Comparison of ENCODE assay signal across 10 cellular contexts in the genomic region with DNA sequence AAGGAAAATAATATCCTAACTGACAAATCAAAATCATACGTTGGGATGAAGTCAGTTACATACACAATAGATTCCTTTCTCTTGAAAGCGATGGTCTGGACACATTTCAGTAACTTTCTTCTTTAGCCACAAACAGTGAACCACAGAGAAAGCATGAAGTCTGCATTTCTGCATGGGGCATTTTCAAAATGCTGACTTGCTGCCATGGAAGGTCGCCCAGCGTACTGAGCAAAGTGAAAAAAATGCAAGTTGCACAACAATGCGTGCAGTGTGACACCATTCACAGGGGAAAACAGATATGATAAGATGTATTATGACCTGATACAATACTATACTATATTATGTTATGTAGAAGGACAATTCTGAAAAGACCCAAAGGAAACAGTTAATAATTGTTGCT.
DNase-seq lines count a peak whose midpoint lies in the region; ATAC-seq and TF ChIP-seq lines count a peak whose summit lies in the region.
"Had no signal": no experiment of that assay in that cellular context is flagged by ENCODE, and none has a peak within 500 bp of the region (broad histone marks: within the 10 kb centered on the region; RNA-seq: fewer than 3 reads in every experiment).

No MANE protein-coding gene starts in this region.

- H3K4me1 ChIP-seq in ascending aorta (peaks cover 6 to 36% of the 10 kb centered on the region in 2 donors), left ventricle myocardium inferior (peaks cover 19% of the 10 kb centered on the region)

- ATAC-seq in HG03442 (IDR thresholded peaks at IDR 0.05; ENCODE audit: unreplicated experiment), result no peak
- no peak for ATAC-seq in HG03565 (IDR thresholded peaks at IDR 0.05; ENCODE audit: unreplicated experiment)

- H3K27me3 ChIP-seq in ascending aorta, result no peaks in the 10 kb centered on the region
- H3K27me3 ChIP-seq in left ventricle myocardium inferior (ENCODE audit: low read depth), result no peaks in the 10 kb centered on the region
- H3K27me3 ChIP-seq: cardiac muscle cell had no signal

- H3K4me3 ChIP-seq in ascending aorta (no peak overlapping the region), left ventricle myocardium inferior (no peak overlapping the region), retinal pigment epithelial cell (ENCODE audit: low read length) (no peak overlapping the region)
- H3K4me3 ChIP-seq: cardiac muscle cell had no signal

- H3K36me3 ChIP-seq in ascending aorta, result no peaks in the 10 kb centered on the region
- H3K36me3 ChIP-seq in left ventricle myocardium inferior, result no peaks in the 10 kb centered on the region
- H3K36me3 ChIP-seq: cardiac muscle cell, WERI-Rb-1 had no signal

- DNase-seq in ELR (ENCODE audit: low read depth) (peak; percentile 85), ascending aorta (ENCODE audit: low spot score in 2 of 2) (peak in 1 of 2 donors; percentile 88), left ventricle myocardium inferior (peak; percentile 20), retinal pigment epithelial cell (ENCODE audit: low read depth) (peak; percentile 33), GM19238 (ENCODE audit: insufficient read length, low spot score) (no peak), HuH-7 (ENCODE audit: low spot score) (no peak)
- DNase-seq: WERI-Rb-1 had no signal

- intact Hi-C loops in ascending aorta (cut with DNase I), result no loop called here
- intact Hi-C loops in left ventricle myocardium inferior (cut with micrococcal nuclease), result no loop called here

- TF ChIP-seq CTCF in ascending aorta (IDR thresholded peaks at IDR 0.05) (no peak), left ventricle myocardium inferior (IDR thresholded peaks at IDR 0.05; ENCODE audit: borderline replicate concordance) (no peak), retinal pigment epithelial cell (conservative IDR thresholded peaks at IDR 0.05; ENCODE audit: low read depth, low read length) (no peak)

- H3K27ac ChIP-seq in ascending aorta (peak overlapping the region; percentile 67 to 76), left ventricle myocardium inferior (replicated peaks) (no peak overlapping the region)
- H3K27ac ChIP-seq: cardiac muscle cell, WERI-Rb-1 had no signal

- H3K9me3 ChIP-seq in ascending aorta (no peaks in the 10 kb centered on the region), left ventricle myocardium inferior (replicated peaks) (peaks cover 13% of the 10 kb centered on the region)

Comparison
In these comparisons a context has a peak if more than half of its experiments do, and no peak if none do; other contexts are left out.
1. DNase-seq: peak in ELR (single experiment), left ventricle myocardium inferior (single experiment) and retinal pigment epithelial cell (single experiment); none in GM19238 (single experiment) and HuH-7 (single experiment).